Comparison of ENCODE assay signal across 8 cellular contexts in the genomic region with DNA sequence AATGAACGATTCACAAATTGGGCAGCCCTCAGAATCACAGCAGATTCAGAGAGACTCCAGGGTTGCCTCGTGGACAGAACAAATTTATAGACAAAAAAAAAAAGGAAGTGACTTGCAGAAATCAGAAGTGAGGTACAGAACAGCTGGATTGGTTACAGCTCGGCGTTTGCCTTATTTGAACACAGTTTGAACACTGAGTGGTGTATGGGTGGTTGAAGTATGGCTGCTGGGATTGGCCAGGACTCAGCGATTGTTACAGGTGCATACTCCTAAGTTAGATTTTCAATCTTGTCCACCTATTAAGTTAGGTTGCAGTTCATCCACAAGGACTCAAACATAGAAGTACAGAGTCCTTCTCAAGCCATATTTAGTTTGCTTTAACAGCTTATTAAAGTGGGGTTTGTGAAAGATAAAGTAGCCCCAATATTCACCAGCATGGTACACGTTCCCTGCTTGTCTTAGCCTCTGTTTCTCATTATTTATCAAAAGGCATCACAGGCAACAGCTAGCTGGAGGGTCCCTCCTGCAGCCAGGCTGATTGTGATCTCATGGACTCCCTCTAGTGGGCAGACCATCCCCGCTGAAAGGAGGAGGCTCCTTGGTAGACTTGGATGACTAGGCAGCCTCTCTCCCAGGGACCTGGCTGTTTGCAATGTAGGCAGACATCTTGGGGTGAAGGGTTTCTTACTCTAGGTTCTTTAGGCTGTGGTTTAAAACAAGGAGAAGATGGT. TPM values are rescaled to one million over a fixed set of nuclear protein-coding genes. Genes with fewer than 3 reads are reported as not detected.
A peak's percentile ranks its signal among the peaks of the same experiment; 100 is the strongest.
DNase-seq lines count a peak whose midpoint lies in the region; ATAC-seq and TF ChIP-seq lines count a peak whose summit lies in the region.

No MANE protein-coding gene starts in this region.

- no peak overlapping the region for H3K4me3 ChIP-seq in testis

- no peak overlapping the region for H3K27ac ChIP-seq in testis

- H3K27ac Mint-ChIP-seq in naive B cell: no peak overlapping the region
- no peak overlapping the region for H3K27ac Mint-ChIP-seq in T-helper 2 cell treated with Interferon-gamma antibody and Interleukin-4, amounts not matched to agents 5 μg/mL and 100 μg/mL, for 36 hours

- in situ Hi-C loops in ACHN (cut with HindIII; ENCODE audit: low pct_ligation_motif_present, low pct_unique_long_range_greater_than_20kb, low sequenced_read_pairs): no loop called here

- ATAC-seq in activated CD4-positive, CD25-positive, alpha-beta regulatory T cell treated with anti-CD3 and anti-CD28 coated beads, Interleukin-2, amount 50 U/mL, for 24 hours: peak; percentile 56 to 62
- peak in 1 of 2 donors; percentile 59 for ATAC-seq in naive B cell (ENCODE audit: low read depth in 2 of 2)

- 44 to 52% methylated on average over 7 of the region's 7 CpGs for WGBS in testis, 2 donors

- H3K4me1 Mint-ChIP-seq in naive B cell: no peaks in the 10 kb centered on the region
- H3K4me1 Mint-ChIP-seq in T-helper 2 cell treated with Interferon-gamma antibody and Interleukin-4, amounts not matched to agents 5 μg/mL and 100 μg/mL, for 36 hours (ENCODE audit: low read depth): no peaks in the 10 kb centered on the region

- intact Hi-C loops in testis (cut with DNase I; ENCODE audit: low total_unique reads): no loop called here

- no peaks in the 10 kb centered on the region for H3K9me3 ChIP-seq in testis

- H3K36me3 ChIP-seq in testis (ENCODE audit: low read depth, missing control alignments): no peaks in the 10 kb centered on the region

- H3K9me3 Mint-ChIP-seq in naive B cell: peaks cover 0 to 13% (median 4%) of the 10 kb centered on the region in 7 donors
- peaks cover 12% of the 10 kb centered on the region for H3K9me3 Mint-ChIP-seq in T-helper 2 cell treated with Interferon-gamma antibody and Interleukin-4, amounts not matched to agents 5 μg/mL and 100 μg/mL, for 36 hours

- peaks cover 5 to 16% (median 8%) of the 10 kb centered on the region in 3 donors for H3K27me3 Mint-ChIP-seq in naive B cell
- H3K27me3 Mint-ChIP-seq in T-helper 2 cell treated with Interferon-gamma antibody and Interleukin-4, amounts not matched to agents 5 μg/mL and 100 μg/mL, for 36 hours (ENCODE audit: low read depth): no peaks in the 10 kb centered on the region

- TF ChIP-seq CTCF in GM12874 (IDR thresholded peaks at IDR 0.05; ENCODE audit: insufficient read depth, low read depth, low read length) (peak; percentile 74), testis (IDR thresholded peaks at IDR 0.05) (peak in 2 of 3 experiments; percentile 46 to 65)

- TF ChIP-seq POLR2A in testis (IDR thresholded peaks at IDR 0.05): no peak

- peaks cover 0 to 7% of the 10 kb centered on the region in 2 donors for H3K36me3 Mint-ChIP-seq in naive B cell
- no peaks in the 10 kb centered on the region for H3K36me3 Mint-ChIP-seq in T-helper 2 cell treated with Interferon-gamma antibody and Interleukin-4, amounts not matched to agents 5 μg/mL and 100 μg/mL, for 36 hours (ENCODE audit: low read depth)

- DNase-seq in ACHN (peak; percentile 57), NCI-H1105 treated with DMSO at 0.1 percent for 48 hours (lab: John Stamatoyannopoulos, UW) (peak; percentile 64), epidermal melanocyte (ENCODE audit: insufficient read length, low spot score) (peak; percentile 63), naive B cell (peak; percentile 3), testis (peak; percentile 86)
- no peak for DNase-seq in T-helper 2 cell treated with Interferon-gamma antibody and Interleukin-4, amounts not matched to agents 5 μg/mL and 100 μg/mL, for 36 hours (ENCODE audit: low spot score)

- peaks cover 4% of the 10 kb centered on the region for H3K4me1 ChIP-seq in testis

- H3K4me3 Mint-ChIP-seq in naive B cell: no peak overlapping the region
- no peak overlapping the region for H3K4me3 Mint-ChIP-seq in T-helper 2 cell treated with Interferon-gamma antibody and Interleukin-4, amounts not matched to agents 5 μg/mL and 100 μg/mL, for 36 hours

- H3K27me3 ChIP-seq in testis: no peaks in the 10 kb centered on the region

RNA-seq across cellular contexts. Expression of a gene that starts 17.6 kb away (rescaled TPM):
- polyA plus RNA-seq in naive B cell (ENCODE audit: low read depth in 6 of 6) (under 1 TPM in 1 of 6 donors, not detected in 5; 0.08 TPM), testis (ENCODE audit: insufficient read depth, low read depth, low replicate concordance) (19.6 TPM)
- total RNA-seq in testis: 10 to 100 TPM; 67.5 to 73.8 TPM

Comparison
In these comparisons a context has a peak if more than half of its experiments do, and no peak if none do; other contexts are left out.
1. RNA of a gene that starts 17.6 kb away (polyA plus RNA-seq): 19.6 TPM in testis (single experiment); 0.08 TPM in naive B cell; every median in the first group is over 10 times any median in the second.